1 cellular context compared by ENCODE assay signal in genomic region chr19:46303702-46304397, GRCh38.
TF ChIP-seq lines count a peak whose summit lies in the region.

No MANE protein-coding gene starts in this region.

TF ChIP-seq in WTC11, 78 proteins besides CTCF, POLR2A, EP300 and RAD21 (continued from another document and continues in another):
- TF ChIP-seq HMGXB4 (CRISPR knock-in tag; IDR thresholded peaks at IDR 0.05), result peak; percentile 86
- no peak for TF ChIP-seq PRRX2 (CRISPR knock-in tag; IDR thresholded peaks at IDR 0.05)
- TF ChIP-seq PREB (CRISPR knock-in tag; IDR thresholded peaks at IDR 0.05; ENCODE audit: borderline replicate concordance), result no peak
- no peak for TF ChIP-seq ERG (CRISPR knock-in tag; IDR thresholded peaks at IDR 0.05)
- TF ChIP-seq ZNF138 (CRISPR knock-in tag; conservative IDR thresholded peaks at IDR 0.05), result peak; percentile 87; the same call in 1 of the 2 replicates
- TF ChIP-seq SMAD4 (CRISPR knock-in tag; IDR thresholded peaks at IDR 0.05), result peak; percentile 91
- no peak for TF ChIP-seq MXD4 (CRISPR knock-in tag; IDR thresholded peaks at IDR 0.05; ENCODE audit: borderline replicate concordance)
- 0 out of 2 replicates have a peak, but pooled peaks have one; percentile 55 for TF ChIP-seq ZBTB43 (CRISPR knock-in tag; IDR thresholded peaks at IDR 0.05)
- TF ChIP-seq HMGA2 (CRISPR knock-in tag; IDR thresholded peaks at IDR 0.05), result no peak
- TF ChIP-seq ZNF423 (CRISPR knock-in tag; IDR thresholded peaks at IDR 0.05), result no peak
- peak; percentile 89 for TF ChIP-seq E2F1 (CRISPR knock-in tag; IDR thresholded peaks at IDR 0.05)
- no peak for TF ChIP-seq ATF3 (CRISPR knock-in tag; conservative IDR thresholded peaks at IDR 0.05)
- TF ChIP-seq ZNF232 (CRISPR knock-in tag; IDR thresholded peaks at IDR 0.05), result peak; percentile 89
- TF ChIP-seq MLX (CRISPR knock-in tag; IDR thresholded peaks at IDR 0.05), result 0 out of 2 replicates have a peak, but pooled peaks have one; percentile 66
- peak; percentile 69 for TF ChIP-seq USF2 (CRISPR knock-in tag; IDR thresholded peaks at IDR 0.05)
- TF ChIP-seq FOXJ3 (CRISPR knock-in tag; IDR thresholded peaks at IDR 0.05; ENCODE audit: borderline replicate concordance), result no peak
- peak; percentile 97 for TF ChIP-seq JUN (CRISPR knock-in tag; IDR thresholded peaks at IDR 0.05)
- TF ChIP-seq ZNF671 (CRISPR knock-in tag; IDR thresholded peaks at IDR 0.05), result no peak
- peak; percentile 99 for TF ChIP-seq MAX (CRISPR knock-in tag; IDR thresholded peaks at IDR 0.05)
- TF ChIP-seq TCF7 (CRISPR knock-in tag; IDR thresholded peaks at IDR 0.05; ENCODE audit: low read depth), result no peak
- peak; percentile 96; the same call in 1 of the 2 replicates for TF ChIP-seq ETV6 (CRISPR knock-in tag; IDR thresholded peaks at IDR 0.05)
- TF ChIP-seq ZBTB21 (CRISPR knock-in tag; IDR thresholded peaks at IDR 0.05; ENCODE audit: borderline replicate concordance), result no peak; the same call in 1 of the 2 replicates
- 0 out of 2 replicates have a peak, but pooled peaks have one; percentile 26 for TF ChIP-seq ELF4 (CRISPR knock-in tag; IDR thresholded peaks at IDR 0.05; ENCODE audit: low read depth)
- TF ChIP-seq ZMAT4 (CRISPR knock-in tag; IDR thresholded peaks at IDR 0.05), result no peak
- no peak for TF ChIP-seq RORB (CRISPR knock-in tag; IDR thresholded peaks at IDR 0.05)
- no peak for TF ChIP-seq GABPB1 (CRISPR knock-in tag; IDR thresholded peaks at IDR 0.05)
- TF ChIP-seq TEAD1 (CRISPR knock-in tag; IDR thresholded peaks at IDR 0.05), result peak; percentile 96
- no peak for TF ChIP-seq OVOL2 (CRISPR knock-in tag; IDR thresholded peaks at IDR 0.05; ENCODE audit: borderline replicate concordance)
- TF ChIP-seq CDX4 (CRISPR knock-in tag; IDR thresholded peaks at IDR 0.05; ENCODE audit: borderline replicate concordance), result no peak
- TF ChIP-seq IRF1 (CRISPR knock-in tag; IDR thresholded peaks at IDR 0.05), result peak; percentile 94
- TF ChIP-seq ATF6 (CRISPR knock-in tag; IDR thresholded peaks at IDR 0.05), result no peak
- TF ChIP-seq FOXP4 (CRISPR knock-in tag; IDR thresholded peaks at IDR 0.05), result peak; percentile 91
- no peak for TF ChIP-seq JAZF1 (CRISPR knock-in tag; IDR thresholded peaks at IDR 0.05)
- TF ChIP-seq ZNF532 (CRISPR knock-in tag; IDR thresholded peaks at IDR 0.05; ENCODE audit: borderline replicate concordance), result no peak; the same call in 1 of the 2 replicates
- 0 out of 2 replicates have a peak, but pooled peaks have one; percentile 71 for TF ChIP-seq ESRRA (CRISPR knock-in tag; IDR thresholded peaks at IDR 0.05; ENCODE audit: borderline replicate concordance)
- TF ChIP-seq CBFB (CRISPR knock-in tag; IDR thresholded peaks at IDR 0.05; ENCODE audit: low read depth), result 0 out of 2 replicates have a peak, but pooled peaks have one; percentile 80
- TF ChIP-seq NR3C1 (CRISPR knock-in tag; conservative IDR thresholded peaks at IDR 0.05; ENCODE audit: low read depth), result peak; percentile 78; the same call in 1 of the 2 replicates
- peak; percentile 84; the same call in 1 of the 2 replicates for TF ChIP-seq ZNF219 (CRISPR knock-in tag; IDR thresholded peaks at IDR 0.05; ENCODE audit: borderline replicate concordance)
- TF ChIP-seq NFYB (CRISPR knock-in tag; conservative IDR thresholded peaks at IDR 0.05; ENCODE audit: low read depth), result no peak
